ENCODE assay signal across 17 cellular contexts in the genomic region with DNA sequence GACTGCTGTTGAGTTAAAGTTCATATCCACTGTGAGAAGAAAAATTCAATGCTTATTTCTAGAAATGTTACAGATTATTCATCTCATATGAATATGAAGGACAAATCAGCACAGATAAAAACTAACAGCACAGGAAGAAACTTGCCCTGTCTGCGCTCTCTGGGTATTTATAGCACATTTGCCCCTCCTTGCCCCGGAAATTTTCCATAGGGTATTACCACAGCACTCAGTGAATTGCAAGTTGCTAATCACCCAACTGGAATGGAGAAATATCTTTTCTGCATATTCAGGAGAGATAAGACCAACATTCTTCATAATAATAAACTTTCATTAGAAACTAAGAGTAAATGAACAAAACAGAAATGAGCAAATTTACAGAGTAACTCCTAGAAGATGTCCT.
"Had no signal": no experiment of that assay in that cellular context is flagged by ENCODE, and none has a peak within 500 bp of the region (broad histone marks: within the 10 kb centered on the region; RNA-seq: fewer than 3 reads in every experiment).

No MANE protein-coding gene starts in this region.

- H2AFZ ChIP-seq: hepatocyte had no signal

- H3K4me3 Mint-ChIP-seq: activated naive CD8-positive, alpha-beta T cell treated with anti-CD3 and anti-CD28 coated beads, Interleukin-2, amount 10 ng/mL, durations not matched to agents 7 days and 5 days; naive thymus-derived CD4-positive, alpha-beta T cell; stimulated activated effector memory CD8-positive, alpha-beta T cell treated with anti-CD3 and anti-CD28 coated beads, Interleukin-12 subunit alpha, Interleukin-12 subunit beta, amount 100 ng/mL, for 72 hours had no signal

- DNase-seq: activated CD4-positive, alpha-beta T cell treated with anti-CD3 and anti-CD28 coated beads, Interleukin-2, amount 50 U/mL, for 1 hour; activated CD4-positive, CD25-positive, alpha-beta regulatory T cell; activated CD8-positive, alpha-beta memory T cell treated with anti-CD3 and anti-CD28 coated beads for 24 hours; activated gamma-delta T cell treated with Interleukin-2 at 50 U/mL for 16 hours; activated naive CD8-positive, alpha-beta T cell treated with anti-CD3 and anti-CD28 coated beads, Interleukin-2, amount 10 ng/mL, durations not matched to agents 7 days and 5 days; caudate nucleus; cortex of kidney; effector CD4-positive, alpha-beta T cell; kidney; left lung; mucosa of descending colon; naive thymus-derived CD4-positive, alpha-beta T cell; T-helper 2 cell had no signal

- FAIRE-seq: TTC549 had no signal

- H3K9me3 ChIP-seq: mucosa of descending colon had no signal

- ATAC-seq: left lung; mucosa of descending colon; naive thymus-derived CD4-positive, alpha-beta T cell; stimulated activated effector memory CD8-positive, alpha-beta T cell treated with anti-CD3 and anti-CD28 coated beads, Interleukin-12 subunit alpha, Interleukin-12 subunit beta, amount 100 ng/mL, for 72 hours had no signal

- H3K27ac Mint-ChIP-seq: activated naive CD8-positive, alpha-beta T cell treated with anti-CD3 and anti-CD28 coated beads, Interleukin-2, amount 10 ng/mL, durations not matched to agents 7 days and 5 days; naive thymus-derived CD4-positive, alpha-beta T cell; stimulated activated effector memory CD8-positive, alpha-beta T cell treated with anti-CD3 and anti-CD28 coated beads, Interleukin-12 subunit alpha, Interleukin-12 subunit beta, amount 100 ng/mL, for 72 hours had no signal

- H3K27me3 ChIP-seq: ascending aorta, hepatocyte, left lung had no signal

- H3K4me3 ChIP-seq: ascending aorta, hepatocyte, left lung, mucosa of descending colon had no signal

- H3K4me2 ChIP-seq: hepatocyte had no signal

- H3K9me3 Mint-ChIP-seq: stimulated activated effector memory CD8-positive, alpha-beta T cell treated with anti-CD3 and anti-CD28 coated beads, Interleukin-12 subunit alpha, Interleukin-12 subunit beta, amount 100 ng/mL, for 72 hours had no signal

- H3K79me2 ChIP-seq: hepatocyte had no signal

- H3K27ac ChIP-seq: ascending aorta, hepatocyte, left lung had no signal

- H3K4me1 ChIP-seq: ascending aorta, left lung had no signal

- H3K4me1 Mint-ChIP-seq: activated naive CD8-positive, alpha-beta T cell treated with anti-CD3 and anti-CD28 coated beads, Interleukin-2, amount 10 ng/mL, durations not matched to agents 7 days and 5 days had no signal

- H3K36me3 ChIP-seq: ascending aorta, left lung had no signal
